Comparison of ENCODE assay signal across 8 cellular contexts in genomic region chr19:55605207-55605636, GRCh38.
A peak's percentile ranks its signal among the peaks of the same experiment; 100 is the strongest.
DNase-seq lines count a peak whose midpoint lies in the region; ATAC-seq lines count a peak whose summit lies in the region.

No MANE protein-coding gene starts in this region.

- DNase-seq in AML-193 (lab: John Stamatoyannopoulos, UW), result peak; percentile 81 to 91
- DNase-seq in NCI-H446 treated with DMSO at 0.1 percent for 48 hours (lab: John Stamatoyannopoulos, UW), result peak; percentile 97
- peak; percentile 92 to 94 for DNase-seq in central memory CD8-positive, alpha-beta T cell (ENCODE audit: low spot score in 2 of 2)
- peak; percentile 94 for DNase-seq in kidney glomerular epithelial cell (lab: John Stamatoyannopoulos, UW)
- DNase-seq in stimulated activated CD4-positive, alpha-beta T cell treated with anti-CD3 and anti-CD28 coated beads, Interleukin-15, amount 100 ng/mL, for 24 hours, result peak; percentile 100

- H3K4me1 Mint-ChIP-seq in central memory CD8-positive, alpha-beta T cell, result peaks cover 54% of the 10 kb centered on the region

- no peaks in the 10 kb centered on the region for H3K9me3 Mint-ChIP-seq in central memory CD8-positive, alpha-beta T cell

- ATAC-seq in GM19043 (IDR thresholded peaks at IDR 0.05; ENCODE audit: low read depth, unreplicated experiment), result peak; percentile 63
- peak; percentile 43 for ATAC-seq in HG03378 (IDR thresholded peaks at IDR 0.05; ENCODE audit: unreplicated experiment)
- ATAC-seq in activated CD4-positive, CD25-positive, alpha-beta regulatory T cell treated with anti-CD3 and anti-CD28 coated beads, Interleukin-2, amount 50 U/mL, for 24 hours, result peak; percentile 76 to 83
- ATAC-seq in central memory CD8-positive, alpha-beta T cell (replicated peaks; ENCODE audit: extremely low read depth, poor library complexity, severe bottlenecking), result peak; percentile 75

- peak overlapping the region; percentile 95 for H3K27ac Mint-ChIP-seq in central memory CD8-positive, alpha-beta T cell (ENCODE audit: low read depth)

- peaks cover 11% of the 10 kb centered on the region for H3K36me3 Mint-ChIP-seq in central memory CD8-positive, alpha-beta T cell (ENCODE audit: insufficient read depth)

- no peaks in the 10 kb centered on the region for H3K27me3 Mint-ChIP-seq in central memory CD8-positive, alpha-beta T cell

- peak overlapping the region; percentile 89 for H3K4me3 Mint-ChIP-seq in central memory CD8-positive, alpha-beta T cell

Comparison
In these comparisons a context has a peak if more than half of its experiments do, and no peak if none do; other contexts are left out.
1. Peak in every context shown above with its lines: DNase-seq and ATAC-seq.